ENCODE assay signal across 8 cellular contexts in genomic region chr11:111870887-111871692, GRCh38. TPM values are rescaled to one million over a fixed set of nuclear protein-coding genes. Genes with fewer than 3 reads are reported as not detected.
DNase-seq lines count a peak whose midpoint lies in the region; ATAC-seq and TF ChIP-seq lines count a peak whose summit lies in the region.

Gene ALG9 (minus strand): TSS chr11:111871581. CDS start chr11:111871482, 99 bp downstream.

- H3K4me3 ChIP-seq in mesenchymal stem cell (ENCODE audit: insufficient read depth in 1 of 2, low read depth in 1 of 2, low read length in 2 of 2) = peak within 1 kb of the TSS; percentile 94 to 98

- peak within 1 kb of the TSS in 1 of 2 experiments; percentile 100 for H3K14ac ChIP-seq in mesenchymal stem cell (ENCODE audit: low read length in 2 of 2)

- peak within 1 kb of the TSS; percentile 90 for H3K4me3 Mint-ChIP-seq in CD4-positive, alpha-beta T cell
- peak within 1 kb of the TSS; percentile 91 to 92 for H3K4me3 Mint-ChIP-seq in effector memory CD8-positive, alpha-beta T cell

- no peak within 1 kb of the TSS for H2AK5ac ChIP-seq in mesenchymal stem cell (ENCODE audit: low read length, severe bottlenecking)

- H3K4me1 ChIP-seq in mesenchymal stem cell (ENCODE audit: control insufficient read depth, insufficient read depth, low read depth, low read length) = peaks cover 3% of the 10 kb centered on the region

- peak; percentile 26 for TF ChIP-seq CTCF in CD4-positive, alpha-beta T cell (IDR thresholded peaks at IDR 0.05)

- no peaks in the 10 kb centered on the region for H3K9me3 Mint-ChIP-seq in CD4-positive, alpha-beta T cell
- H3K9me3 Mint-ChIP-seq in effector memory CD8-positive, alpha-beta T cell = no peaks in the 10 kb centered on the region

- H3K18ac ChIP-seq in mesenchymal stem cell (ENCODE audit: low read depth in 1 of 2, low read length in 2 of 2) = peak within 1 kb of the TSS; percentile 99 to 100

- DNase-seq in CD4-positive, alpha-beta T cell = peak; percentile 82 to 92 (median 88)
- DNase-seq in NCI-H82 treated with DMSO at 0.1 percent for 48 hours (lab: John Stamatoyannopoulos, UW; ENCODE audit: unreplicated experiment) (peak; percentile 59), mesenchymal stem cell (peak; percentile 89)
- DNase-seq in activated CD8-positive, alpha-beta memory T cell treated with anti-CD3 and anti-CD28 coated beads for 24 hours = peak; percentile 98
- DNase-seq in effector memory CD8-positive, alpha-beta T cell = peak; percentile 87 to 89 (median 88)
- peak; percentile 89 for DNase-seq in stimulated activated CD8-positive, alpha-beta memory T cell treated with anti-CD3 and anti-CD28 coated beads, Interleukin-15, amount 100 ng/mL, for 1 hour (ENCODE audit: low read depth)

- peak within 1 kb of the TSS; percentile 94 for H4K91ac ChIP-seq in mesenchymal stem cell (ENCODE audit: low read length)

- peak within 1 kb of the TSS; percentile 83 for H3K27ac ChIP-seq in CD4-positive, alpha-beta T cell (ENCODE audit: low read depth, low read length)
- peak within 1 kb of the TSS; percentile 83 for H3K27ac ChIP-seq in mesenchymal stem cell (ENCODE audit: low read length, poor library complexity, severe bottlenecking)

- H3K4me2 ChIP-seq in mesenchymal stem cell (ENCODE audit: low read length, poor library complexity, severe bottlenecking) = peak within 1 kb of the TSS; percentile 77

- peak; percentile 83 for ATAC-seq in CD4-positive, alpha-beta T cell (ENCODE audit: poor library complexity)
- ATAC-seq in GM19351 (IDR thresholded peaks at IDR 0.05; ENCODE audit: unreplicated experiment) = peak; percentile 86
- peak; percentile 84 for ATAC-seq in HG03521 (IDR thresholded peaks at IDR 0.05; ENCODE audit: unreplicated experiment)
- peak; percentile 87 for ATAC-seq in effector memory CD8-positive, alpha-beta T cell (replicated peaks)

- no peaks in the 10 kb centered on the region for H3K27me3 Mint-ChIP-seq in CD4-positive, alpha-beta T cell
- H3K27me3 Mint-ChIP-seq in effector memory CD8-positive, alpha-beta T cell = no peaks in the 10 kb centered on the region

- no peaks in the 10 kb centered on the region for H3K9me3 ChIP-seq in CD4-positive, alpha-beta T cell (ENCODE audit: control insufficient read depth, low read length)
- H3K9me3 ChIP-seq in mesenchymal stem cell (ENCODE audit: control insufficient read depth, low read length) = no peaks in the 10 kb centered on the region

- H3K27me3 ChIP-seq in CD4-positive, alpha-beta T cell (ENCODE audit: control insufficient read depth, insufficient read depth, low read length) = no peaks in the 10 kb centered on the region
- no peaks in the 10 kb centered on the region for H3K27me3 ChIP-seq in mesenchymal stem cell (ENCODE audit: control insufficient read depth in 1 of 2, insufficient read depth in 1 of 2, low read length in 2 of 2)

- intact Hi-C loops in CD4-positive, alpha-beta T cell (cut with DNase I, micrococcal nuclease) = loop anchor here (1.0 to 5.0 kb wide), 4 partner anchors 8 to 1441 kb away; partner anchors contain the start of genes CFAP68 (in 1 of the 2), FDXACB1 (in 1 of the 2), PPP2R1B (in 1 of the 2) and TTC12 (in 1 of the 2)

- H3K27ac Mint-ChIP-seq in CD4-positive, alpha-beta T cell = peak within 1 kb of the TSS; percentile 93
- H3K27ac Mint-ChIP-seq in effector memory CD8-positive, alpha-beta T cell = peak within 1 kb of the TSS; percentile 94 to 96

- peak within 1 kb of the TSS; percentile 92 for H3K9ac ChIP-seq in mesenchymal stem cell (ENCODE audit: low read length)

- peak within 1 kb of the TSS; percentile 2 for H2BK120ac ChIP-seq in mesenchymal stem cell (ENCODE audit: low read depth, low read length)

- CTCF ChIA-PET in CD4-positive, alpha-beta T cell (lab: Charles Lee) = interaction anchor here (1.0 to 1.6 kb wide), 7 partner anchors 9 to 284 kb away, joined by 3 to 6 read pairs (median 4); no protein-coding TSS in a partner anchor

- H3K4ac ChIP-seq in mesenchymal stem cell (ENCODE audit: low read depth in 1 of 2, low read length in 2 of 2) = peak within 1 kb of the TSS; percentile 76 to 95

- peak within 1 kb of the TSS in 1 of 2 experiments; percentile 77 for H2BK12ac ChIP-seq in mesenchymal stem cell (ENCODE audit: low read length in 2 of 2)

- under 1% methylated on average over 50 of the region's 51 CpGs for WGBS in mesenchymal stem cell

- peaks cover 7 to 40% of the 10 kb centered on the region in 2 experiments for H3K36me3 ChIP-seq in mesenchymal stem cell (ENCODE audit: control insufficient read depth in 1 of 2, insufficient read depth in 2 of 2, low read depth in 1 of 2, low read length in 2 of 2)

- POLR2A ChIA-PET in CD4-positive, alpha-beta T cell (lab: Charles Lee) = interaction anchor here (0.5 to 2.9 kb wide), 11 partner anchors 9 to 1442 kb away, joined by 3 to 26 read pairs (median 5); partner anchors contain the start of genes PPP2R1B, SDHD and TIMM8B

- H3K23ac ChIP-seq in mesenchymal stem cell (ENCODE audit: low read length in 2 of 2) = peak within 1 kb of the TSS in 1 of 2 experiments; percentile 85

- peak within 1 kb of the TSS; percentile 97 for H2AFZ ChIP-seq in mesenchymal stem cell (ENCODE audit: low read depth, low read length)

- H4K8ac ChIP-seq in mesenchymal stem cell (ENCODE audit: low read length) = peak within 1 kb of the TSS; percentile 99

- H3K4me1 Mint-ChIP-seq in CD4-positive, alpha-beta T cell (ENCODE audit: low read depth) = peaks cover 35% of the 10 kb centered on the region
- peaks cover 17 to 19% of the 10 kb centered on the region in 2 donors for H3K4me1 Mint-ChIP-seq in effector memory CD8-positive, alpha-beta T cell (ENCODE audit: low read depth in 2 of 2)

- peaks cover 12% of the 10 kb centered on the region for H3K79me1 ChIP-seq in mesenchymal stem cell (replicated peaks; ENCODE audit: low read length, poor library complexity, severe bottlenecking)

- H3K36me3 Mint-ChIP-seq in CD4-positive, alpha-beta T cell (ENCODE audit: low read depth) = peaks cover 47% of the 10 kb centered on the region
- peaks cover 47% of the 10 kb centered on the region for H3K36me3 Mint-ChIP-seq in effector memory CD8-positive, alpha-beta T cell (ENCODE audit: insufficient read depth)

- peak within 1 kb of the TSS; percentile 93 for H2BK5ac ChIP-seq in mesenchymal stem cell (ENCODE audit: low read depth, low read length, poor library complexity, severe bottlenecking)

- H2BK15ac ChIP-seq in mesenchymal stem cell (ENCODE audit: low read depth, poor library complexity, severe bottlenecking) = no peak within 1 kb of the TSS

RNA-seq across cellular contexts. Expression of gene ALG9, which starts in this region (rescaled TPM):
- 10 to 100 TPM; 31.1 to 33.4 TPM for total RNA-seq in CD4-positive, alpha-beta T cell
- 42.4 TPM for polyA plus RNA-seq in mesenchymal stem cell (2013, experiment 1 of 2)
- polyA plus RNA-seq in mesenchymal stem cell (2013, experiment 2 of 2) = 43.8 TPM

Comparison
In these comparisons a context has a peak if more than half of its experiments do, and no peak if none do; other contexts are left out.
1. Peak in every context shown above with its lines: DNase-seq, ATAC-seq, H3K4me3 ChIP-seq and H3K27ac ChIP-seq.